Comparison of ENCODE assay signal across 31 cellular contexts in the genomic region with DNA sequence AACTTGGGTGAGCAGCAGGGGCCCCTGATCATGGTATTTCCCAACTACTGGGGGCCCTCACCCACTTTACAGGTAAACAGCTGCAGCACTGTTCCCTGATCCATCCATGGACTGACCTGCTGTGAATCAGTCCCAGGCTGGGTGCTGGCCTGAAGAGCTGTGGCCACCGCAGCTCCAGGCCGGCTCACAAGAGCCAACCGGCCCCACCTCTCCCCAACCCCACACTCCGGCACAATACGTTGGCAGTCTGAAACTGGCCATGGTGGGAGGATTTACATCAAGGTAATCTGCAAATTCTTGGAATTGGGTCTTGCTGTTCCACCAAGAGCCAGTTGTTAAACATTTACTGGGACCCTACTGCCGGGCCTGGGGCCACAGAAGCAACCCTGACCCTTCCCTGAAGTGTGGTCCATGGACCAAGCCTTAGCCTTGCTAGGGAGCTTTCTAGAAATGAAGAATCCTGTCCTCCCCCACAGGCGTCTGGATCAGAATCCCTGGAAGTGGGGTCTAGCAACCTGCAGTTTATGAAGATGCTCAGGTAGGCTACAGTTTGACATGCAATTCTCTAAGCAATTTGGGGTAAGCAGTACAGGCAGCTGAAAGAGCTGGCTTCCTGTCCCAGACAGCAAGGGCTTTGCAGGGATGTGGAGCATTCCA. TPM values are rescaled to one million over a fixed set of nuclear protein-coding genes. Genes with fewer than 3 reads are reported as not detected.
"Had no signal": no experiment of that assay in that cellular context is flagged by ENCODE, and none has a peak within 500 bp of the region (broad histone marks: within the 10 kb centered on the region; RNA-seq: fewer than 3 reads in every experiment).

No MANE protein-coding gene starts in this region.

- H3K9ac ChIP-seq: KMS-11, SK-N-SH had no signal

- H3K27me3 ChIP-seq: Peyer's patch had no signal

- ATAC-seq: activated CD8-positive, alpha-beta T cell treated with anti-CD3 and anti-CD28 coated beads, Interleukin-2, amount 10 ng/mL, durations not matched to agents 7 days and 5 days had no signal

- DNase-seq: activated CD4-positive, alpha-beta T cell treated with anti-CD3 and anti-CD28 coated beads, Interleukin-2, amount 10 ng/mL, durations not matched to agents 24 days and 14 days; activated CD4-positive, alpha-beta T cell treated with anti-CD3 and anti-CD28 coated beads, Interleukin-2, amount 50 U/mL, for 48 hours; activated CD8-positive, alpha-beta memory T cell treated with anti-CD3 and anti-CD28 coated beads, Interleukin-2, amount 50 U/mL, for 4 hours; activated CD8-positive, alpha-beta T cell treated with anti-CD3 and anti-CD28 coated beads, Interleukin-2, amount 10 ng/mL, durations not matched to agents 7 days and 5 days; activated effector memory CD4-positive, alpha-beta T cell treated with Interleukin-2 at 50 U/mL for 16 hours; activated naive CD4-positive, alpha-beta T cell; activated naive CD4-positive, alpha-beta T cell treated with anti-CD3 and anti-CD28 coated beads, Interleukin-2, amount 50 U/mL, for 16 hours; activated naive CD8-positive, alpha-beta T cell treated with anti-CD3 and anti-CD28 coated beads for 36 hours; activated T-cell treated with anti-CD3 and anti-CD28 coated beads, Interleukin-2, amount 50 U/mL, for 48 hours; amniotic stem cell; MM.1S; MV-4-11; NCI-H1092; NCI-H1436 treated with DMSO at 0.1 percent for 48 hours; NCI-H1694 treated with DMSO at 0.1 percent for 48 hours; NCI-H2029; NCI-H510A; NCI-H526; NCI-H748 treated with DMSO at 0.1 percent for 48 hours; NK-92 treated with Interleukin-12 subunit alpha and Interleukin-12 subunit beta, amount 100 ng/mL, for 24 hours; PC-3; Peyer's patch; RPMI8226; SHP77 treated with DMSO at 0.1 percent for 48 hours; SK-N-SH had no signal

- H3K4me3 Mint-ChIP-seq: activated CD4-positive, alpha-beta T cell treated with anti-CD3 and anti-CD28 coated beads, Interleukin-2, amount 10 ng/mL, durations not matched to agents 24 days and 14 days; activated CD8-positive, alpha-beta T cell treated with anti-CD3 and anti-CD28 coated beads, Interleukin-2, amount 10 ng/mL, durations not matched to agents 7 days and 5 days; activated naive CD8-positive, alpha-beta T cell treated with anti-CD3 and anti-CD28 coated beads for 36 hours; T-helper 1 cell treated with Interleukin-12 subunit alpha and Interleukin-12 subunit beta and Interleukin-4 antibody, amounts not matched to agents 30 μg/mL and 1 μg/mL, for 36 hours; T-helper 2 cell treated with Interferon-gamma antibody and Interleukin-4, amounts not matched to agents 5 μg/mL and 100 μg/mL, for 36 hours had no signal

- H3K36me3 ChIP-seq: cardiac muscle cell, Peyer's patch, SJSA1 had no signal

- H3K9me3 ChIP-seq: Peyer's patch, SK-N-SH had no signal

- H3K27ac ChIP-seq: cardiac muscle cell, KMS-11, Peyer's patch, SJSA1 had no signal

- H3K4me2 ChIP-seq: KMS-11, SK-N-SH had no signal

- H3K4me3 ChIP-seq: cardiac muscle cell, Peyer's patch, SJSA1 had no signal

- H3K27ac Mint-ChIP-seq: activated CD4-positive, alpha-beta T cell treated with anti-CD3 and anti-CD28 coated beads, Interleukin-2, amount 10 ng/mL, durations not matched to agents 24 days and 14 days; activated CD8-positive, alpha-beta T cell treated with anti-CD3 and anti-CD28 coated beads, Interleukin-2, amount 10 ng/mL, durations not matched to agents 7 days and 5 days; activated naive CD8-positive, alpha-beta T cell treated with anti-CD3 and anti-CD28 coated beads for 36 hours; T-helper 1 cell treated with Interleukin-12 subunit alpha and Interleukin-12 subunit beta and Interleukin-4 antibody, amounts not matched to agents 30 μg/mL and 1 μg/mL, for 36 hours; T-helper 2 cell treated with Interferon-gamma antibody and Interleukin-4, amounts not matched to agents 5 μg/mL and 100 μg/mL, for 36 hours had no signal

RNA-seq across cellular contexts. Expression of a gene that starts 3.7 kb away (rescaled TPM):
- total RNA-seq: activated CD4-positive, alpha-beta T cell treated with anti-CD3 and anti-CD28 coated beads, Interleukin-2, amount 10 ng/mL, durations not matched to agents 24 days and 14 days; activated CD8-positive, alpha-beta T cell treated with anti-CD3 and anti-CD28 coated beads, Interleukin-2, amount 10 ng/mL, durations not matched to agents 7 days and 5 days; activated naive CD8-positive, alpha-beta T cell treated with anti-CD3 and anti-CD28 coated beads for 36 hours; LHCN-M2; PC-3 had no signal
- polyA plus RNA-seq: SK-N-SH had no signal
